10 cellular contexts compared by ENCODE assay signal in genomic region chr1:207282049-207282448, GRCh38. TPM values are rescaled to one million over a fixed set of nuclear protein-coding genes. Genes with fewer than 3 reads are reported as not detected.
DNase-seq lines count a peak whose midpoint lies in the region; ATAC-seq, FAIRE-seq and TF ChIP-seq lines count a peak whose summit lies in the region.
"Had no signal": no experiment of that assay in that cellular context is flagged by ENCODE, and none has a peak within 500 bp of the region (broad histone marks: within the 10 kb centered on the region; RNA-seq: fewer than 3 reads in every experiment).

No MANE protein-coding gene starts in this region.

- DNase-seq in AG10803 (ENCODE audit: low read depth) (peak; percentile 33), H4 (ENCODE audit: low spot score) (peak; percentile 45), bronchial epithelial cell (ENCODE audit: low read depth) (peak; percentile 76), lung microvascular endothelial cell (ENCODE audit: low read depth in 2 of 2) (peak; percentile 78 to 96), superior temporal gyrus (ENCODE audit: extremely low spot score) (no peak), SHP77 (lab: John Stamatoyannopoulos, UW) (no peak)
- DNase-seq: CD4-positive, alpha-beta memory T cell; hippocampal formation had no signal

- no peak for FAIRE-seq in bronchial epithelial cell (lab: Jason Lieb, UNC)

- H3K27me3 ChIP-seq in bronchial epithelial cell (ENCODE audit: control insufficient read depth, insufficient read depth, low read length): no peaks in the 10 kb centered on the region

- no peak overlapping the region for H3K4me3 ChIP-seq in AG10803 (ENCODE audit: low read length)
- H3K4me3 ChIP-seq in bronchial epithelial cell (ENCODE audit: low read depth, low read length): no peak overlapping the region

- TF ChIP-seq CTCF in AG10803 (conservative IDR thresholded peaks at IDR 0.05; ENCODE audit: low read length) (no peak), bronchial epithelial cell (IDR thresholded peaks at IDR 0.05; ENCODE audit: insufficient read depth, low read length, severe bottlenecking) (no peak)

- no peak for ATAC-seq in HG02981 (IDR thresholded peaks at IDR 0.05; ENCODE audit: unreplicated experiment)
- ATAC-seq in HG03354 (IDR thresholded peaks at IDR 0.05; ENCODE audit: poor library complexity, severe bottlenecking, unreplicated experiment): no peak

- no peaks in the 10 kb centered on the region for H3K36me3 ChIP-seq in bronchial epithelial cell (ENCODE audit: control insufficient read depth, insufficient read depth, low read length)

RNA-seq across cellular contexts. Expression of gene CD55, which starts 39.4 kb away (rescaled TPM):
- 29.0 and 43.5 TPM in 2 replicates for total RNA-seq in H4 (2014; rRNA removed; shearing (Covaris generic))
- total RNA-seq in bronchial epithelial cell: 63.4 and 85.3 TPM in 2 replicates
- total RNA-seq in lung microvascular endothelial cell: 62.5 and 105 TPM in 2 replicates

Comparison
In these comparisons a context has a peak if more than half of its experiments do, and no peak if none do; other contexts are left out.
1. DNase-seq: peak in AG10803 (single experiment), H4 (single experiment), bronchial epithelial cell (single experiment) and lung microvascular endothelial cell (2 of 2); none in superior temporal gyrus (single experiment) and SHP77 (0 of 2).